Comparison of ENCODE assay signal across 11 cellular contexts in genomic region chrX:102959471-102959870, GRCh38. TPM values are rescaled to one million over a fixed set of nuclear protein-coding genes. Genes with fewer than 3 reads are reported as not detected.
A peak's percentile ranks its signal among the peaks of the same experiment; 100 is the strongest.
DNase-seq lines count a peak whose midpoint lies in the region; ATAC-seq and TF ChIP-seq lines count a peak whose summit lies in the region.
"Had no signal": no experiment of that assay in that cellular context is flagged by ENCODE, and none has a peak within 500 bp of the region (broad histone marks: within the 10 kb centered on the region; RNA-seq: fewer than 3 reads in every experiment).

No MANE protein-coding gene starts in this region.

- no peak overlapping the region; the same call in 1 of the 2 replicates for H3K4ac ChIP-seq in IMR-90 (ENCODE audit: low read depth, low read length)

- H2AK9ac ChIP-seq in IMR-90 (replicated peaks; ENCODE audit: low read depth, low read length, poor library complexity): no peak overlapping the region

- no peaks in the 10 kb centered on the region for H3K27me3 Mint-ChIP-seq in CD4-positive, alpha-beta memory T cell
- H3K27me3 Mint-ChIP-seq: activated naive CD4-positive, alpha-beta T cell treated with anti-CD3 and anti-CD28 coated beads, Interleukin-2, amount 50 U/mL, for 24 hours had no signal

- H3K14ac ChIP-seq in IMR-90 (replicated peaks; ENCODE audit: low read depth, low read length): peak overlapping the region; percentile 30; the same call in 1 of the 2 replicates

- peak overlapping the region; percentile 20; the same call in 1 of the 2 replicates for H4K91ac ChIP-seq in IMR-90 (ENCODE audit: insufficient read depth, low read depth, low read length)

- no peak overlapping the region; the same call in 2 of the 3 replicates for H2BK15ac ChIP-seq in IMR-90 (ENCODE audit: low read depth, low read length)

- H3K23ac ChIP-seq in IMR-90 (ENCODE audit: low read depth, low read length): no peak overlapping the region

- H3K36me3 ChIP-seq in BJ (ENCODE audit: control insufficient read depth, insufficient read depth, low read length): no peaks in the 10 kb centered on the region
- no peaks in the 10 kb centered on the region for H3K36me3 ChIP-seq in IMR-90 (ENCODE audit: control insufficient read depth, insufficient read depth, low read length)
- H3K36me3 ChIP-seq in body of pancreas (replicated peaks in 1 of 2; ENCODE audit: insufficient read depth in 1 of 2, low read depth in 2 of 2): no peaks in the 10 kb centered on the region
- H3K36me3 ChIP-seq in CD4-positive, alpha-beta memory T cell (ENCODE audit: insufficient read depth, low read length): no peaks in the 10 kb centered on the region
- no peaks in the 10 kb centered on the region for H3K36me3 ChIP-seq in SJCRH30

- H4K8ac ChIP-seq in IMR-90 (ENCODE audit: low read depth in 2 of 2, low read length in 2 of 2): no peak overlapping the region

- H3K27me3 ChIP-seq in BJ (ENCODE audit: control insufficient read depth, insufficient read depth, low read length) (no peaks in the 10 kb centered on the region), IMR-90 (ENCODE audit: control insufficient read depth, insufficient read depth, low read length) (no peaks in the 10 kb centered on the region; the same call in 1 of the 2 replicates), body of pancreas (no peaks in the 10 kb centered on the region), SJCRH30 (no peaks in the 10 kb centered on the region)
- H3K27me3 ChIP-seq in CD4-positive, alpha-beta memory T cell (ENCODE audit: insufficient read depth, low read length): no peaks in the 10 kb centered on the region

- H3K4me1 ChIP-seq in IMR-90 (ENCODE audit: control insufficient read depth, insufficient read depth, low read length): no peaks in the 10 kb centered on the region
- peaks cover 25% of the 10 kb centered on the region for H3K4me1 ChIP-seq in body of pancreas
- no peaks in the 10 kb centered on the region for H3K4me1 ChIP-seq in CD4-positive, alpha-beta memory T cell (ENCODE audit: insufficient read depth, low read length)
- no peaks in the 10 kb centered on the region for H3K4me1 ChIP-seq in SJCRH30

- in situ Hi-C loops in IMR-90 (cut with MboI; ENCODE audit: low sequenced_read_pairs): loop anchor here (10.0 kb wide), 1 partner anchor 195 kb away; no protein-coding TSS in a partner anchor

- peak overlapping the region; percentile 45 for H2AFZ ChIP-seq in IMR-90 (replicated peaks; ENCODE audit: low read length, poor library complexity)

- H3K56ac ChIP-seq in IMR-90 (ENCODE audit: extremely low read depth, insufficient read depth, low read length): no peak overlapping the region

- H3K27ac ChIP-seq in IMR-90 (ENCODE audit: insufficient read depth, low read length) (no peak overlapping the region), body of pancreas (peak overlapping the region in 3 of 4 donors; percentile 6 to 61 (median 59)), SJCRH30 (no peak overlapping the region)
- no peak overlapping the region for H3K27ac ChIP-seq in CD4-positive, alpha-beta memory T cell (ENCODE audit: low read depth, low read length)
- H3K27ac ChIP-seq: parathyroid adenoma had no signal

- no peak overlapping the region for H2BK5ac ChIP-seq in IMR-90 (ENCODE audit: low read depth, low read length, poor library complexity, severe bottlenecking)

- no peak overlapping the region for H4K5ac ChIP-seq in IMR-90 (ENCODE audit: low read depth, low read length)

- TF ChIP-seq RAD21 in IMR-90 (IDR thresholded peaks at IDR 0.05; ENCODE audit: low read length): no peak

- no peak overlapping the region for H3K4me3 Mint-ChIP-seq in CD4-positive, alpha-beta memory T cell
- H3K4me3 Mint-ChIP-seq: activated naive CD4-positive, alpha-beta T cell treated with anti-CD3 and anti-CD28 coated beads, Interleukin-2, amount 50 U/mL, for 24 hours; mesothelial cell of epicardium had no signal

- no peaks in the 10 kb centered on the region for H3K79me1 ChIP-seq in IMR-90 (ENCODE audit: low read depth in 1 of 2, low read length in 2 of 2)

- H3K9me1 ChIP-seq in IMR-90 (ENCODE audit: insufficient read depth, low read length): no peaks in the 10 kb centered on the region; the same call in 1 of the 2 replicates

- no peak overlapping the region for H3K27ac Mint-ChIP-seq in CD4-positive, alpha-beta memory T cell
- H3K27ac Mint-ChIP-seq: activated naive CD4-positive, alpha-beta T cell treated with anti-CD3 and anti-CD28 coated beads, Interleukin-2, amount 50 U/mL, for 24 hours; mesothelial cell of epicardium had no signal

- no peaks in the 10 kb centered on the region for H3K9me3 ChIP-seq in IMR-90 (ENCODE audit: control insufficient read depth, insufficient read depth, low read length)
- H3K9me3 ChIP-seq in body of pancreas: no peaks in the 10 kb centered on the region
- no peaks in the 10 kb centered on the region for H3K9me3 ChIP-seq in CD4-positive, alpha-beta memory T cell (ENCODE audit: control insufficient read depth in 1 of 2, low read length in 2 of 2)
- no peaks in the 10 kb centered on the region for H3K9me3 ChIP-seq in SJCRH30 (replicated peaks)

- POLR2A ChIA-PET in BJ (lab: Charles Lee): no interaction called here
- POLR2A ChIA-PET in IMR-90 (lab: Charles Lee; ENCODE audit: unreplicated experiment): no interaction called here
- POLR2A ChIA-PET in CD4-positive, alpha-beta memory T cell (lab: Charles Lee; ENCODE audit: partially characterized antibody): no interaction called here

- no CpG with 5 or more reads among the region's 4 CpGs for WGBS in IMR-90 (ENCODE audit: extremely low coverage in 2 of 2, insufficient read length in 1 of 2), 2 experiments
- 67 to 69% methylated on average over 1 to 2 of the region's 4 CpGs for whole genome bisulfite sequencing in body of pancreas, 2 donors

- no peak overlapping the region for H2BK20ac ChIP-seq in IMR-90 (ENCODE audit: low read depth, low read length)

- ATAC-seq in IMR-90 (ENCODE audit: low read depth): peak; percentile 69
- peak; percentile 37 for ATAC-seq in body of pancreas
- no peak for ATAC-seq in HG03135 (IDR thresholded peaks at IDR 0.05; ENCODE audit: unreplicated experiment)

- CTCF ChIA-PET in BJ (lab: Yijun Ruan, JAX) (interaction anchor here (5.0 kb wide), 1 partner anchor 8 kb away, joined by 37 read pairs; no protein-coding TSS in a partner anchor), IMR-90 (lab: Yijun Ruan, JAX) (no interaction called here)
- CTCF ChIA-PET in CD4-positive, alpha-beta memory T cell (lab: Charles Lee; ENCODE audit: partially characterized antibody): no interaction called here

- no peak overlapping the region for H3K9ac ChIP-seq in IMR-90 (ENCODE audit: low read depth, low read length)
- H3K9ac ChIP-seq: parathyroid adenoma had no signal

- H4K20me1 ChIP-seq in IMR-90 (ENCODE audit: insufficient read depth, low read length): no peaks in the 10 kb centered on the region

- no peak overlapping the region for H2AK5ac ChIP-seq in IMR-90 (ENCODE audit: low read depth, low read length)

- BruUV-seq in IMR-90 (replicated peaks; lab: Mats Ljungman, UMichigan): no TSS peak

- no peaks in the 10 kb centered on the region for H3K4me1 Mint-ChIP-seq in CD4-positive, alpha-beta memory T cell
- H3K4me1 Mint-ChIP-seq: activated naive CD4-positive, alpha-beta T cell treated with anti-CD3 and anti-CD28 coated beads, Interleukin-2, amount 50 U/mL, for 24 hours; mesothelial cell of epicardium had no signal

- intact Hi-C loops in IMR-90 (cut with micrococcal nuclease) (loop anchor here (10.0 kb wide), 1 partner anchor 525 kb away; no protein-coding TSS in a partner anchor), body of pancreas (cut with DNase I) (no loop called here), head of caudate nucleus (cut with DNase I) (no loop called here)
- intact Hi-C loops in CD4-positive, alpha-beta memory T cell (cut with micrococcal nuclease): no loop called here

- H3K18ac ChIP-seq in IMR-90 (ENCODE audit: low read depth, low read length): no peak overlapping the region

- TF ChIP-seq POLR2A in IMR-90 (IDR thresholded peaks at IDR 0.05; ENCODE audit: low read depth, low read length) (no peak), body of pancreas (IDR thresholded peaks at IDR 0.05) (no peak)

- H2BK120ac ChIP-seq in IMR-90 (ENCODE audit: low read depth, low read length): no peak overlapping the region

- H3K4me3 ChIP-seq in BJ (ENCODE audit: low read depth, low read length): no peak overlapping the region
- no peak overlapping the region for H3K4me3 ChIP-seq in IMR-90 (ENCODE audit: insufficient read depth, low read depth, low read length)
- H3K4me3 ChIP-seq in body of pancreas: no peak overlapping the region
- no peak overlapping the region for H3K4me3 ChIP-seq in CD4-positive, alpha-beta memory T cell (ENCODE audit: low read length in 2 of 2)
- no peak overlapping the region for H3K4me3 ChIP-seq in SJCRH30

- dilution Hi-C loops in IMR-90 (cut with HindIII; ENCODE audit: low sequenced_read_pairs, unreplicated experiment): no loop called here

- no peaks in the 10 kb centered on the region for H3K36me3 Mint-ChIP-seq in CD4-positive, alpha-beta memory T cell
- H3K36me3 Mint-ChIP-seq: activated naive CD4-positive, alpha-beta T cell treated with anti-CD3 and anti-CD28 coated beads, Interleukin-2, amount 50 U/mL, for 24 hours; mesothelial cell of epicardium had no signal

- DNase-seq in BJ (ENCODE audit: low read depth): peak; percentile 32
- DNase-seq in IMR-90: peak; percentile 65
- DNase-seq in body of pancreas: peak in 1 of 4 donors; percentile 31
- DNase-seq in iris pigment epithelial cell (ENCODE audit: low read depth): peak; percentile 22
- DNase-seq in CD4-positive, alpha-beta memory T cell: no peak
- DNase-seq in head of caudate nucleus: no peak
- no peak for DNase-seq in SJCRH30

- no peaks in the 10 kb centered on the region for H3K9me3 Mint-ChIP-seq in CD4-positive, alpha-beta memory T cell
- H3K9me3 Mint-ChIP-seq: activated naive CD4-positive, alpha-beta T cell treated with anti-CD3 and anti-CD28 coated beads, Interleukin-2, amount 50 U/mL, for 24 hours had no signal

- no peak overlapping the region for H3K4me2 ChIP-seq in IMR-90 (ENCODE audit: low read depth, low read length)

- TF ChIP-seq CTCF in BJ (IDR thresholded peaks at IDR 0.05; ENCODE audit: insufficient read depth, low read depth, low read length) (no peak), IMR-90 (conservative IDR thresholded peaks at IDR 0.05; ENCODE audit: low read depth, low read length) (no peak), body of pancreas (IDR thresholded peaks at IDR 0.05) (no peak)

TF ChIP-seq in IMR-90, 13 proteins besides CTCF, POLR2A, EP300 and RAD21:
- no peak for TF ChIP-seq NFE2L2 (IDR thresholded peaks at IDR 0.05; ENCODE audit: low read depth, low read length)
TF ChIP-seq in IMR-90: peak in this region for 0.

RNA-seq across cellular contexts. Expression of gene RAB40AL, which starts 22.4 kb away (rescaled TPM):
- polyA plus RNA-seq in BJ (2011; rRNA removed) (0.32 and 0.39 TPM in 2 replicates), IMR-90 (2012; rRNA removed) (0.24 and 0.34 TPM in 2 replicates)
- 4.2 and 4.9 TPM in 2 replicates for polyA minus RNA-seq in BJ (2011; rRNA and poly(A)+ RNA removed)
- total RNA-seq in IMR-90 (2012; rRNA removed) (0.28 and 0.36 TPM in 2 replicates), body of pancreas (1 to 10 TPM; 1.3 to 8.2 TPM)
- 0.05 TPM in 1 of 2 replicates, not detected in the other for polyA plus RNA-seq in IMR-90 (2012; cell fraction: cytosol; rRNA removed)
- polyA plus RNA-seq in IMR-90 (2012; cell fraction: nucleus; rRNA removed; ENCODE audit: low replicate concordance): 1.4 and 3.2 TPM in 2 replicates
- total RNA-seq in CD4-positive, alpha-beta memory T cell: under 1 TPM in 1 of 2 experiments, not detected in 1; 0.64 TPM
- not detected for polyA plus RNA-seq in CD4-positive, alpha-beta memory T cell
- 0.30 TPM in 1 of 2 replicates, not detected in the other for total RNA-seq in SJCRH30 (2014; rRNA removed; shearing (Covaris generic))

Comparison
In these comparisons a context has a peak if more than half of its experiments do, and no peak if none do; other contexts are left out.
1. DNase-seq: peak in BJ (single experiment), IMR-90 (single experiment) and iris pigment epithelial cell (single experiment); none in CD4-positive, alpha-beta memory T cell (0 of 5), head of caudate nucleus (0 of 42) and SJCRH30 (0 of 2).
2. H3K27ac ChIP-seq: peak in body of pancreas (3 of 4); none in IMR-90 (single experiment), CD4-positive, alpha-beta memory T cell (single experiment) and SJCRH30 (single experiment).